Comparison of ENCODE assay signal across 16 cellular contexts in the genomic region with DNA sequence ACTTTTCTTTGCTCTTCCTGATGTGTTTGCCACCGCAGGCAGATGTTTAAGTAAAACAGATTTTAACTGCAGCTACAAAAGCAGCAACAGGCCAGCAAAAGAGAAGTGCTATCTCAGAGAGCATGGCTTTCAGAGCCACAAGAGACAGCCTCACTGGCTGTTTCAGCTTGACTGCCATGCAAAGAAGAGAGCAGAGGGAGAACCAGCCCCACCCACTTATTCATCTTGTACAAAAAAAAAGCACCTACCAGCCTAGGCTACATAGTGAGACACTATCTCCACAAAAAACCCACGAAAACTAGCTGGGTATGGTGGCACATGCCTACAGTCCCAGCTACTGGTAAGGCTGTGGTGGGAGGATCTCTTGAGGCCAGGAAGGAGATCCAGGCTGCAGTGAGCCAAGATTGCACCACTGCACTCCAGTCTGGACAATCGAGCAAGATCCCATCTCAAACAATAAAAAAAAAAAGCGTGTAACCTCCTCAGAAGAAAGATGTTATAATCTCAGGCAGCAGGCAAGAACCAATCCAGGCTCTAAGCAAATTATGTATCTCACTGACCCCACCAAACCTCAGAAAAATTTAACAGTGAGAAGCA. TPM values are rescaled to one million over a fixed set of nuclear protein-coding genes. Genes with fewer than 3 reads are reported as not detected.
DNase-seq lines count a peak whose midpoint lies in the region; ATAC-seq lines count a peak whose summit lies in the region.
"Had no signal": no experiment of that assay in that cellular context is flagged by ENCODE, and none has a peak within 500 bp of the region (broad histone marks: within the 10 kb centered on the region; RNA-seq: fewer than 3 reads in every experiment).

No MANE protein-coding gene starts in this region.

- H3K27me3 Mint-ChIP-seq in T-helper 1 cell treated with Interleukin-12 subunit alpha and Interleukin-12 subunit beta and Interleukin-4 antibody, amounts not matched to agents 30 μg/mL and 1 μg/mL, for 36 hours (ENCODE audit: low read depth), result no peaks in the 10 kb centered on the region
- no peaks in the 10 kb centered on the region for H3K27me3 Mint-ChIP-seq in IgD-negative memory B cell
- no peaks in the 10 kb centered on the region for H3K27me3 Mint-ChIP-seq in activated naive CD8-positive, alpha-beta T cell treated with anti-CD3 and anti-CD28 coated beads, Interleukin-2, amount 50 U/mL, for 24 hours
- no peaks in the 10 kb centered on the region for H3K27me3 Mint-ChIP-seq in natural killer cell treated with Interleukin-12 subunit alpha and Interleukin-12 subunit beta and Interleukin-15 and Interleukin-18, amount 100 ng/mL, for 72 hours

- DNase-seq in T-helper 1 cell (no peak), NCI-H748 treated with DMSO at 0.1 percent for 48 hours (lab: John Stamatoyannopoulos, UW) (no peak), NCI-H774 (lab: John Stamatoyannopoulos, UW) (no peak)
- no peak for DNase-seq in activated naive CD8-positive, alpha-beta T cell treated with anti-CD3 and anti-CD28 coated beads, Interleukin-2, amount 50 U/mL, for 24 hours
- no peak for DNase-seq in natural killer cell treated with Interleukin-12 subunit alpha and Interleukin-12 subunit beta and Interleukin-15 and Interleukin-18, amount 100 ng/mL, for 72 hours (ENCODE audit: low spot score)
- DNase-seq: activated CD4-positive, alpha-beta T cell treated with anti-CD3 and anti-CD28 coated beads for 4 hours; left colon; NCI-H187 treated with DMSO at 0.1 percent for 48 hours had no signal

- H3K4me3 Mint-ChIP-seq in T-helper 1 cell treated with Interleukin-12 subunit alpha and Interleukin-12 subunit beta and Interleukin-4 antibody, amounts not matched to agents 30 μg/mL and 1 μg/mL, for 36 hours, result no peak overlapping the region
- H3K4me3 Mint-ChIP-seq in IgD-negative memory B cell, result peak overlapping the region in 3 of 4 donors; percentile 3 to 83 (median 73)
- no peak overlapping the region for H3K4me3 Mint-ChIP-seq in activated naive CD8-positive, alpha-beta T cell treated with anti-CD3 and anti-CD28 coated beads, Interleukin-2, amount 50 U/mL, for 24 hours
- no peak overlapping the region for H3K4me3 Mint-ChIP-seq in natural killer cell treated with Interleukin-12 subunit alpha and Interleukin-12 subunit beta and Interleukin-15 and Interleukin-18, amount 100 ng/mL, for 72 hours

- peak; percentile 33 for ATAC-seq in activated naive CD8-positive, alpha-beta T cell treated with anti-CD3 and anti-CD28 coated beads, Interleukin-2, amount 50 U/mL, for 24 hours
- no peak for ATAC-seq in natural killer cell treated with Interleukin-12 subunit alpha and Interleukin-12 subunit beta and Interleukin-15 and Interleukin-18, amount 100 ng/mL, for 72 hours
- no peak for ATAC-seq in HG03135 (IDR thresholded peaks at IDR 0.05; ENCODE audit: unreplicated experiment)
- ATAC-seq: left colon had no signal

- H3K4me1 Mint-ChIP-seq in T-helper 1 cell treated with Interleukin-12 subunit alpha and Interleukin-12 subunit beta and Interleukin-4 antibody, amounts not matched to agents 30 μg/mL and 1 μg/mL, for 36 hours (ENCODE audit: low read depth), result peaks cover 10% of the 10 kb centered on the region
- peaks cover 38 to 44% (median 39%) of the 10 kb centered on the region in 3 donors for H3K4me1 Mint-ChIP-seq in IgD-negative memory B cell
- peaks cover 21% of the 10 kb centered on the region for H3K4me1 Mint-ChIP-seq in activated naive CD8-positive, alpha-beta T cell treated with anti-CD3 and anti-CD28 coated beads, Interleukin-2, amount 50 U/mL, for 24 hours
- H3K4me1 Mint-ChIP-seq in natural killer cell treated with Interleukin-12 subunit alpha and Interleukin-12 subunit beta and Interleukin-15 and Interleukin-18, amount 100 ng/mL, for 72 hours (ENCODE audit: low read depth in 2 of 2), result peaks cover 16 to 41% of the 10 kb centered on the region in 2 donors

- H3K36me3 Mint-ChIP-seq in T-helper 1 cell treated with Interleukin-12 subunit alpha and Interleukin-12 subunit beta and Interleukin-4 antibody, amounts not matched to agents 30 μg/mL and 1 μg/mL, for 36 hours (ENCODE audit: low read depth), result peaks cover 42% of the 10 kb centered on the region
- H3K36me3 Mint-ChIP-seq in IgD-negative memory B cell, result peaks cover 11% of the 10 kb centered on the region
- H3K36me3 Mint-ChIP-seq in activated naive CD8-positive, alpha-beta T cell treated with anti-CD3 and anti-CD28 coated beads, Interleukin-2, amount 50 U/mL, for 24 hours (ENCODE audit: low read depth), result peaks cover 31% of the 10 kb centered on the region
- peaks cover 15% of the 10 kb centered on the region for H3K36me3 Mint-ChIP-seq in natural killer cell treated with Interleukin-12 subunit alpha and Interleukin-12 subunit beta and Interleukin-15 and Interleukin-18, amount 100 ng/mL, for 72 hours

- H3K27ac Mint-ChIP-seq in T-helper 1 cell treated with Interleukin-12 subunit alpha and Interleukin-12 subunit beta and Interleukin-4 antibody, amounts not matched to agents 30 μg/mL and 1 μg/mL, for 36 hours, result peak overlapping the region; percentile 52
- peak overlapping the region; percentile 40 to 92 (median 73) for H3K27ac Mint-ChIP-seq in IgD-negative memory B cell
- peak overlapping the region; percentile 28 for H3K27ac Mint-ChIP-seq in activated naive CD8-positive, alpha-beta T cell treated with anti-CD3 and anti-CD28 coated beads, Interleukin-2, amount 50 U/mL, for 24 hours
- H3K27ac Mint-ChIP-seq in natural killer cell treated with Interleukin-12 subunit alpha and Interleukin-12 subunit beta and Interleukin-15 and Interleukin-18, amount 100 ng/mL, for 72 hours, result peak overlapping the region; percentile 32 to 53

- no peaks in the 10 kb centered on the region for H3K9me3 Mint-ChIP-seq in T-helper 1 cell treated with Interleukin-12 subunit alpha and Interleukin-12 subunit beta and Interleukin-4 antibody, amounts not matched to agents 30 μg/mL and 1 μg/mL, for 36 hours
- H3K9me3 Mint-ChIP-seq in IgD-negative memory B cell, result no peaks in the 10 kb centered on the region
- no peaks in the 10 kb centered on the region for H3K9me3 Mint-ChIP-seq in activated naive CD8-positive, alpha-beta T cell treated with anti-CD3 and anti-CD28 coated beads, Interleukin-2, amount 50 U/mL, for 24 hours
- H3K9me3 Mint-ChIP-seq in natural killer cell treated with Interleukin-12 subunit alpha and Interleukin-12 subunit beta and Interleukin-15 and Interleukin-18, amount 100 ng/mL, for 72 hours, result no peaks in the 10 kb centered on the region

RNA-seq across cellular contexts. Expression of a gene that starts 30.0 kb away (rescaled TPM):
- polyA plus RNA-seq in IgD-negative memory B cell, result not detected
- total RNA-seq in natural killer cell treated with Interleukin-12 subunit alpha and Interleukin-12 subunit beta and Interleukin-15 and Interleukin-18, amount 100 ng/mL, for 72 hours, result not detected
- total RNA-seq: A172, fibroblast of lung, hepatocyte, left colon, RPMI7951 had no signal
- polyA plus RNA-seq: fibroblast of lung, hepatocyte, thymus had no signal

Comparison
In these comparisons a context has a peak if more than half of its experiments do, and no peak if none do; other contexts are left out.
1. H3K4me3 Mint-ChIP-seq: peak in IgD-negative memory B cell (3 of 4); none in T-helper 1 cell treated with Interleukin-12 subunit alpha and Interleukin-12 subunit beta and Interleukin-4 antibody, amounts not matched to agents 30 μg/mL and 1 μg/mL, for 36 hours (single experiment), activated naive CD8-positive, alpha-beta T cell treated with anti-CD3 and anti-CD28 coated beads, Interleukin-2, amount 50 U/mL, for 24 hours (single experiment) and natural killer cell treated with Interleukin-12 subunit alpha and Interleukin-12 subunit beta and Interleukin-15 and Interleukin-18, amount 100 ng/mL, for 72 hours (single experiment).
2. Peak in every context shown above with its lines, with median percentiles within 50 percentile points of each other: H3K27ac Mint-ChIP-seq.